1 cellular context compared by ENCODE assay signal in genomic region chr7:94160719-94161435, GRCh38.
TF ChIP-seq lines count a peak whose summit lies in the region.

No MANE protein-coding gene starts in this region.

TF ChIP-seq in GM23338, 12 proteins besides CTCF, POLR2A, EP300 and RAD21:
- TF ChIP-seq ZNF462 (CRISPR knock-in tag; IDR thresholded peaks at IDR 0.05) = no peak
- no peak for TF ChIP-seq NANOG (IDR thresholded peaks at IDR 0.05; ENCODE audit: borderline replicate concordance)
- no peak for TF ChIP-seq JUNB (IDR thresholded peaks at IDR 0.05; ENCODE audit: unreplicated experiment)
- no peak for TF ChIP-seq POLR2AphosphoS5 (IDR thresholded peaks at IDR 0.05; ENCODE audit: low read depth)
- TF ChIP-seq CREB1 (CRISPR knock-in tag; IDR thresholded peaks at IDR 0.05; ENCODE audit: low read depth) = no peak
- no peak for TF ChIP-seq ZNF331 (CRISPR knock-in tag; IDR thresholded peaks at IDR 0.05; ENCODE audit: low read depth)
- TF ChIP-seq REST (IDR thresholded peaks at IDR 0.05; ENCODE audit: unreplicated experiment) = no peak
- TF ChIP-seq ETS1 (IDR thresholded peaks at IDR 0.05) = no peak
- no peak for TF ChIP-seq EZH2phosphoT487 (IDR thresholded peaks at IDR 0.05; ENCODE audit: unreplicated experiment)
- no peak for TF ChIP-seq EZH2 (IDR thresholded peaks at IDR 0.05; ENCODE audit: low read depth, unreplicated experiment)
